20 cellular contexts compared by ENCODE assay signal in genomic region chr5:114953559-114953958, GRCh38.
A peak's percentile ranks its signal among the peaks of the same experiment; 100 is the strongest.
DNase-seq lines count a peak whose midpoint lies in the region; ATAC-seq, FAIRE-seq and TF ChIP-seq lines count a peak whose summit lies in the region.
"Had no signal": no experiment of that assay in that cellular context is flagged by ENCODE, and none has a peak within 500 bp of the region (broad histone marks: within the 10 kb centered on the region; RNA-seq: fewer than 3 reads in every experiment).

No MANE protein-coding gene starts in this region.

- H3K9ac ChIP-seq in OCI-LY3 (ENCODE audit: low read length): no peak overlapping the region
- H3K9ac ChIP-seq in HepG2 (ENCODE audit: insufficient read depth, low read depth, low read length): no peak overlapping the region

- H3K9me3 ChIP-seq in OCI-LY3 (ENCODE audit: insufficient read depth, low read length) (no peaks in the 10 kb centered on the region), Peyer's patch (no peaks in the 10 kb centered on the region), HepG2 (ENCODE audit: low read length) (peaks cover 15% of the 10 kb centered on the region; the same call in 1 of the 2 replicates)
- H3K9me3 ChIP-seq: pancreas, vagina had no signal

- TF ChIP-seq RAD21 in HepG2 (CRISPR knock-in tag; IDR thresholded peaks at IDR 0.05): no peak

- BruUV-seq in HepG2 (replicated peaks; lab: Mats Ljungman, UMichigan): no TSS peak

- FAIRE-seq in HepG2 (lab: Jason Lieb, UNC): no peak
- FAIRE-seq: K562, pancreas, RCC 7860 had no signal

- DNase-seq in pons (ENCODE audit: low spot score) (peak; percentile 17), Peyer's patch (no peak), NCI-H2171 (lab: John Stamatoyannopoulos, UW) (no peak), HepG2 (ENCODE audit: low spot score) (no peak)
- DNase-seq: activated naive CD4-positive, alpha-beta T cell treated with anti-CD3 and anti-CD28 coated beads for 36 hours; DND-41; dorsolateral prefrontal cortex; NCI-H146; NCI-H446; pancreas; spleen; T-helper 1 cell had no signal

- H3K36me3 ChIP-seq in OCI-LY3 (replicated peaks; ENCODE audit: low read depth, low read length): no peaks in the 10 kb centered on the region
- H3K36me3 ChIP-seq in Peyer's patch: no peaks in the 10 kb centered on the region
- H3K36me3 ChIP-seq in HepG2 (replicated peaks in 1 of 2; ENCODE audit: control insufficient read depth in 1 of 2, insufficient read depth in 2 of 2, low read length in 2 of 2): no peaks in the 10 kb centered on the region
- H3K36me3 ChIP-seq: pancreas, spleen, vagina had no signal

- peak overlapping the region; percentile 27 for H3K4me2 ChIP-seq in OCI-LY3 (ENCODE audit: low read length)
- no peak overlapping the region for H3K4me2 ChIP-seq in HepG2 (ENCODE audit: low read depth, low read length)

- H3K27ac ChIP-seq in OCI-LY3 (ENCODE audit: low read length) (no peak overlapping the region), Peyer's patch (no peak overlapping the region), HepG2 (ENCODE audit: extremely low read length, insufficient read depth, low read length) (no peak overlapping the region)
- H3K27ac ChIP-seq: C4-2B, dorsolateral prefrontal cortex, pancreas, vagina had no signal

- CTCF ChIA-PET in HepG2 (lab: Yijun Ruan, JAX; ENCODE audit: low intra/inter-chr PET ratio, low total read pairs): no interaction called here

- POLR2A ChIA-PET in HepG2 (lab: Yijun Ruan, JAX): no interaction called here

- H2AFZ ChIP-seq in OCI-LY3 (ENCODE audit: low read depth, low read length) (no peak overlapping the region), HepG2 (ENCODE audit: low read length) (no peak overlapping the region)

- no peaks in the 10 kb centered on the region for H3K79me2 ChIP-seq in OCI-LY3 (ENCODE audit: low read length)
- H3K79me2 ChIP-seq in HepG2 (ENCODE audit: insufficient read depth, low read length): no peaks in the 10 kb centered on the region

- peak; percentile 45 for ATAC-seq in GM19372 (IDR thresholded peaks at IDR 0.05; ENCODE audit: low read depth, unreplicated experiment)
- ATAC-seq in HG03159 (IDR thresholded peaks at IDR 0.05; ENCODE audit: unreplicated experiment): peak; percentile 55
- ATAC-seq in HepG2: no peak
- ATAC-seq: activated CD4-positive, CD25-positive, alpha-beta regulatory T cell treated with anti-CD3 and anti-CD28 coated beads, Interleukin-2, amount 50 U/mL, for 24 hours; K562 had no signal

- in situ Hi-C loops in HepG2 (cut with HindIII; ENCODE audit: extremely low pct_ligation_motif_present, low pct_unique_long_range_greater_than_20kb): no loop called here

- intact Hi-C loops in HepG2 (cut with micrococcal nuclease; ENCODE audit: unreplicated experiment): no loop called here

- H3K4me1 ChIP-seq in OCI-LY3 (ENCODE audit: low read length) (peaks cover 16% of the 10 kb centered on the region), Peyer's patch (no peaks in the 10 kb centered on the region), HepG2 (ENCODE audit: insufficient read depth, low read length) (no peaks in the 10 kb centered on the region)
- H3K4me1 ChIP-seq: pancreas, spleen, vagina had no signal

- no peak for TF ChIP-seq EP300 in HepG2 (IDR thresholded peaks at IDR 0.05; ENCODE audit: low read depth in 2 of 2, low read length in 2 of 2)
- no peak for TF ChIP-seq EP300 in HepG2 (CRISPR knock-in tag; IDR thresholded peaks at IDR 0.05; ENCODE audit: borderline replicate concordance)

- no peak for TF ChIP-seq CTCF in OCI-LY3 (IDR thresholded peaks at IDR 0.05; ENCODE audit: low read depth, low read length)
- TF ChIP-seq CTCF in Peyer's patch (IDR thresholded peaks at IDR 0.05): no peak
- TF ChIP-seq CTCF in HepG2 (CRISPR knock-in tag; IDR thresholded peaks at IDR 0.05): no peak

- no peaks in the 10 kb centered on the region for H4K20me1 ChIP-seq in OCI-LY3 (ENCODE audit: insufficient read depth, low read length)
- H4K20me1 ChIP-seq in HepG2 (ENCODE audit: insufficient read depth, low read length): no peaks in the 10 kb centered on the region

- H3K27me3 ChIP-seq in OCI-LY3 (ENCODE audit: low read depth, low read length) (no peaks in the 10 kb centered on the region), Peyer's patch (no peaks in the 10 kb centered on the region), HepG2 (ENCODE audit: control insufficient read depth in 1 of 2, insufficient read depth in 2 of 2, low read length in 2 of 2) (no peaks in the 10 kb centered on the region)
- H3K27me3 ChIP-seq: dorsolateral prefrontal cortex, pancreas, spleen, vagina had no signal

- TF ChIP-seq POLR2A in Peyer's patch (IDR thresholded peaks at IDR 0.05) (no peak), HepG2 (IDR thresholded peaks at IDR 0.05; ENCODE audit: insufficient read depth in 1 of 2, low read depth in 2 of 2, low read length in 2 of 2) (no peak)

- H3K4me3 ChIP-seq in OCI-LY3 (ENCODE audit: low read length): no peak overlapping the region
- H3K4me3 ChIP-seq in Peyer's patch: no peak overlapping the region
- H3K4me3 ChIP-seq in HepG2 (replicated peaks in 1 of 3; ENCODE audit: insufficient read depth in 1 of 3, low read depth in 2 of 3, low read length in 3 of 3): no peak overlapping the region
- H3K4me3 ChIP-seq: dorsolateral prefrontal cortex, K562, pancreas, spleen, vagina had no signal

- 0% methylated on average over 2 of the region's 2 CpGs for WGBS in HepG2 (ENCODE audit: low lambda C conversion rate)

TF ChIP-seq in HepG2, 621 proteins besides CTCF, POLR2A, EP300 and RAD21:
- no peak for TF ChIP-seq JUND (CRISPR knock-in tag; IDR thresholded peaks at IDR 0.05)
